ENCODE assay signal across 9 cellular contexts in genomic region chr2:73260338-73260984, GRCh38. TPM values are rescaled to one million over a fixed set of nuclear protein-coding genes. Genes with fewer than 3 reads are reported as not detected.
A peak's percentile ranks its signal among the peaks of the same experiment; 100 is the strongest.
DNase-seq lines count a peak whose midpoint lies in the region; ATAC-seq and TF ChIP-seq lines count a peak whose summit lies in the region.
"Had no signal": no experiment of that assay in that cellular context is flagged by ENCODE, and none has a peak within 500 bp of the region (broad histone marks: within the 10 kb centered on the region; RNA-seq: fewer than 3 reads in every experiment).

No MANE protein-coding gene starts in this region.

- no TSS peak for BruUV-seq in Caco-2 (replicated peaks; lab: Mats Ljungman, UMichigan)

- no peaks in the 10 kb centered on the region for H3K9me3 Mint-ChIP-seq in Caco-2 (ENCODE audit: unreplicated experiment)
- H3K9me3 Mint-ChIP-seq: stimulated activated naive CD8-positive, alpha-beta T cell treated with anti-CD3 and anti-CD28 coated beads, Interleukin-15, Interleukin-2, amounts not matched to agents 100 ng/mL and 50 ng/mL, for 24 hours had no signal

- POLR2A ChIA-PET in Caco-2 (lab: Charles Lee), result no interaction called here

- peaks cover 28% of the 10 kb centered on the region for H3K36me3 Mint-ChIP-seq in Caco-2 (ENCODE audit: insufficient read depth, unreplicated experiment)

- H3K4me3 ChIP-seq in Caco-2 (ENCODE audit: low read depth, low read length) (no peak overlapping the region), body of pancreas (no peak overlapping the region)

- no peak overlapping the region for H3K4me3 Mint-ChIP-seq in Caco-2 (ENCODE audit: unreplicated experiment)
- H3K4me3 Mint-ChIP-seq: stimulated activated naive CD8-positive, alpha-beta T cell treated with anti-CD3 and anti-CD28 coated beads, Interleukin-15, Interleukin-2, amounts not matched to agents 100 ng/mL and 50 ng/mL, for 24 hours had no signal

- no peak for TF ChIP-seq EP300 in Ishikawa (IDR thresholded peaks at IDR 0.05; ENCODE audit: borderline replicate concordance)

- H3K36me3 ChIP-seq in Caco-2 (ENCODE audit: control insufficient read depth, insufficient read depth, low read length) (no peaks in the 10 kb centered on the region; the same call in 1 of the 2 replicates), body of pancreas (replicated peaks in 1 of 2; ENCODE audit: insufficient read depth in 1 of 2, low read depth in 2 of 2) (no peaks in the 10 kb centered on the region)

- H3K27me3 ChIP-seq in Caco-2 (replicated peaks; ENCODE audit: control insufficient read depth, insufficient read depth, low read length) (no peaks in the 10 kb centered on the region), body of pancreas (no peaks in the 10 kb centered on the region)

- ATAC-seq in body of pancreas (peak; percentile 71), left colon (peak; percentile 78), GM19455 (IDR thresholded peaks at IDR 0.05; ENCODE audit: unreplicated experiment) (no peak)

- TF ChIP-seq CTCF in Caco-2 (IDR thresholded peaks at IDR 0.05; ENCODE audit: insufficient read depth in 1 of 2, low read depth in 1 of 2, low read length in 1 of 2, severe bottlenecking in 1 of 2, unreplicated experiment in 1 of 2) (peak; percentile 55 to 80), body of pancreas (IDR thresholded peaks at IDR 0.05) (peak in 6 of 7 experiments; percentile 22 to 59 (median 47))

- intact Hi-C loops in Caco-2 (cut with micrococcal nuclease; ENCODE audit: unreplicated experiment) (loop anchor here (2.0 kb wide), 1 partner anchor 46 kb away; the partner anchor contains the start of gene SMYD5), body of pancreas (cut with DNase I) (no loop called here), left colon (cut with DNase I, micrococcal nuclease) (no loop called here)

- H3K4me1 Mint-ChIP-seq in Caco-2 (ENCODE audit: low read depth, unreplicated experiment), result no peaks in the 10 kb centered on the region

- H3K4me1 ChIP-seq in Caco-2 (no peaks in the 10 kb centered on the region), body of pancreas (no peaks in the 10 kb centered on the region)

- H3K27me3 Mint-ChIP-seq in Caco-2 (ENCODE audit: insufficient read depth, unreplicated experiment), result no peaks in the 10 kb centered on the region
- H3K27me3 Mint-ChIP-seq: stimulated activated naive CD8-positive, alpha-beta T cell treated with anti-CD3 and anti-CD28 coated beads, Interleukin-15, Interleukin-2, amounts not matched to agents 100 ng/mL and 50 ng/mL, for 24 hours had no signal

- H3K9me3 ChIP-seq in Caco-2 (no peaks in the 10 kb centered on the region), body of pancreas (no peaks in the 10 kb centered on the region)

- WGBS in body of pancreas, 2 donors, result 27 to 34% methylated on average over 4 to 16 of the region's 17 CpGs

- H3K27ac ChIP-seq in body of pancreas, result no peak overlapping the region

- CTCF ChIA-PET in Caco-2 (lab: Charles Lee), result interaction anchor here (0.6 to 1.3 kb wide), 5 partner anchors 8 to 97 kb away, joined by 3 to 10 read pairs (median 5); partner anchors contain the start of gene PRADC1

- DNase-seq in Caco-2, result peak; percentile 71 to 79
- DNase-seq in body of pancreas, result peak; percentile 55 to 67 (median 60)
- DNase-seq in left colon, result peak in 1 of 2 donors; percentile 53
- DNase-seq in activated effector memory CD4-positive, alpha-beta T cell treated with Interleukin-2 at 50 U/mL for 16 hours, result no peak
- no peak for DNase-seq in OCI-M2 (lab: John Stamatoyannopoulos, UW; ENCODE audit: unreplicated experiment)
- DNase-seq in A172 (ENCODE audit: low spot score), result no peak

- TF ChIP-seq POLR2A in body of pancreas (IDR thresholded peaks at IDR 0.05), result no peak

- no peak overlapping the region for H3K27ac Mint-ChIP-seq in Caco-2 (ENCODE audit: unreplicated experiment)
- H3K27ac Mint-ChIP-seq: stimulated activated naive CD8-positive, alpha-beta T cell treated with anti-CD3 and anti-CD28 coated beads, Interleukin-15, Interleukin-2, amounts not matched to agents 100 ng/mL and 50 ng/mL, for 24 hours had no signal

- TF ChIP-seq RAD21 in Ishikawa (IDR thresholded peaks at IDR 0.05; ENCODE audit: low read depth), result peak; percentile 58; the same call in 1 of the 2 replicates

TF ChIP-seq in Ishikawa, 13 proteins besides CTCF, POLR2A, EP300 and RAD21:
- TF ChIP-seq TCF12 (IDR thresholded peaks at IDR 0.05; ENCODE audit: low read depth), result no peak
- no peak for TF ChIP-seq NFIC (IDR thresholded peaks at IDR 0.05)
- TF ChIP-seq USF1 (IDR thresholded peaks at IDR 0.05), result peak; percentile 46
- TF ChIP-seq REST (IDR thresholded peaks at IDR 0.05; ENCODE audit: low read depth), result no peak
- TF ChIP-seq EGR1 (IDR thresholded peaks at IDR 0.05), result no peak
- TF ChIP-seq CEBPB (IDR thresholded peaks at IDR 0.05), result no peak
- no peak for TF ChIP-seq ZBTB7A (IDR thresholded peaks at IDR 0.05; ENCODE audit: low read depth)
- TF ChIP-seq CREB1 (IDR thresholded peaks at IDR 0.05; ENCODE audit: low read depth), result no peak
- TF ChIP-seq MAX (IDR thresholded peaks at IDR 0.05), result 0 out of 2 replicates have a peak, but pooled peaks have one; percentile 33

RNA-seq across cellular contexts. Expression of gene FBXO41, which starts 23.8 kb away (rescaled TPM):
- 11.6 and 12.1 TPM in 2 replicates for total RNA-seq in Caco-2 (2022)
- 10 to 100 TPM in 1 of 2 donors, 1 to 10 TPM in 1; 4.3 to 11.2 TPM for total RNA-seq in body of pancreas
- 1 to 10 TPM; 2.1 to 2.5 TPM for total RNA-seq in left colon
- total RNA-seq in A172 (2014; rRNA removed; shearing (Covaris generic)), result 2.4 and 2.9 TPM in 2 replicates

RNA-seq across cellular contexts. Expression of gene CCT7, which starts 26.4 kb away (rescaled TPM):
- total RNA-seq in Caco-2 (2022) (450 and 505 TPM in 2 replicates), body of pancreas (10 to 100 TPM; 88.7 to 92.3 TPM), left colon (100 to 1,000 TPM; 120 to 140 TPM)
- total RNA-seq in A172 (2014; rRNA removed; shearing (Covaris generic)), result 695 and 768 TPM in 2 replicates

RNA-seq across cellular contexts. Expression of gene PRADC1, which starts 27.4 kb away (rescaled TPM):
- total RNA-seq in Caco-2 (2022), result 24.1 and 25.4 TPM in 2 replicates
- total RNA-seq in body of pancreas, result 10 to 100 TPM; 11.7 to 21.4 TPM
- total RNA-seq in left colon, result 10 to 100 TPM; 40.2 to 51.9 TPM
- total RNA-seq in A172 (2014; rRNA removed; shearing (Covaris generic)), result 39.3 and 48.8 TPM in 2 replicates

RNA-seq across cellular contexts. Expression of gene EGR4, which starts 32.9 kb away (rescaled TPM):
- total RNA-seq in Caco-2 (2022), result 0.30 TPM in 1 of 2 replicates, not detected in the other
- total RNA-seq in body of pancreas, result not detected
- total RNA-seq in left colon, result not detected
- total RNA-seq in A172 (2014; rRNA removed; shearing (Covaris generic)), result not detected in 2 replicates

RNA-seq across cellular contexts. Expression of gene SMYD5, which starts 46.4 kb away (rescaled TPM):
- total RNA-seq in Caco-2 (2022), result 53.1 and 65.8 TPM in 2 replicates
- total RNA-seq in body of pancreas, result 10 to 100 TPM; 10.1 to 19.4 TPM
- 10 to 100 TPM in 1 of 2 donors, 1 to 10 TPM in 1; 9.2 to 14.4 TPM for total RNA-seq in left colon
- total RNA-seq in A172 (2014; rRNA removed; shearing (Covaris generic)), result 33.1 and 36.7 TPM in 2 replicates

Comparison
In these comparisons a context has a peak if more than half of its experiments do, and no peak if none do; other contexts are left out.
1. DNase-seq: peak in Caco-2 (2 of 2) and body of pancreas (4 of 4); none in activated effector memory CD4-positive, alpha-beta T cell treated with Interleukin-2 at 50 U/mL for 16 hours (single experiment), OCI-M2 (single experiment) and A172 (single experiment).